Comparison of ENCODE assay signal across 6 cellular contexts in the genomic region with DNA sequence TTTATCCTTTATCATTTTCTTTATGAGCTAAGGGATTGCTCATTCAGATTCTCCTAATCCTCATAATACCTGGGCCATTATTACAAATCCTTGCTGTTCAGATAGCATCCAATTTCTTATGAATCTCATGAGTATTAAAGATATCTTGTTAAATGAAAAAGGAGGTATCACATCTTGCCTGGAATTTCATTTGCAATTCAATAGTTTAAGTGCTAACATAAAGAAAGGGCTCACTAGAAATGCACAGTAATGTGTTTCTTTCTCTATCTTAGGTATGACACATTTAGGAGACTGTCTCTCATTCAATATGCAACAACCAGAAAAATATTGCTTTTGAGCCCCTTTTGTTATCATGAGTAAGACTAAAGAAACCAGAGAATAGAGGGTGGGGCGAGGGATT.
"Had no signal": no experiment of that assay in that cellular context is flagged by ENCODE, and none has a peak within 500 bp of the region (broad histone marks: within the 10 kb centered on the region; RNA-seq: fewer than 3 reads in every experiment).

No MANE protein-coding gene starts in this region.

- FAIRE-seq: HepG2, HTR-8/SVneo, K562 had no signal

- H3K4me3 ChIP-seq: K562 had no signal

- DNase-seq: IMR-90, KBM-7 had no signal

- H3K27ac ChIP-seq: HL-60 had no signal
